Comparison of ENCODE assay signal across 1 cellular context in the genomic region with DNA sequence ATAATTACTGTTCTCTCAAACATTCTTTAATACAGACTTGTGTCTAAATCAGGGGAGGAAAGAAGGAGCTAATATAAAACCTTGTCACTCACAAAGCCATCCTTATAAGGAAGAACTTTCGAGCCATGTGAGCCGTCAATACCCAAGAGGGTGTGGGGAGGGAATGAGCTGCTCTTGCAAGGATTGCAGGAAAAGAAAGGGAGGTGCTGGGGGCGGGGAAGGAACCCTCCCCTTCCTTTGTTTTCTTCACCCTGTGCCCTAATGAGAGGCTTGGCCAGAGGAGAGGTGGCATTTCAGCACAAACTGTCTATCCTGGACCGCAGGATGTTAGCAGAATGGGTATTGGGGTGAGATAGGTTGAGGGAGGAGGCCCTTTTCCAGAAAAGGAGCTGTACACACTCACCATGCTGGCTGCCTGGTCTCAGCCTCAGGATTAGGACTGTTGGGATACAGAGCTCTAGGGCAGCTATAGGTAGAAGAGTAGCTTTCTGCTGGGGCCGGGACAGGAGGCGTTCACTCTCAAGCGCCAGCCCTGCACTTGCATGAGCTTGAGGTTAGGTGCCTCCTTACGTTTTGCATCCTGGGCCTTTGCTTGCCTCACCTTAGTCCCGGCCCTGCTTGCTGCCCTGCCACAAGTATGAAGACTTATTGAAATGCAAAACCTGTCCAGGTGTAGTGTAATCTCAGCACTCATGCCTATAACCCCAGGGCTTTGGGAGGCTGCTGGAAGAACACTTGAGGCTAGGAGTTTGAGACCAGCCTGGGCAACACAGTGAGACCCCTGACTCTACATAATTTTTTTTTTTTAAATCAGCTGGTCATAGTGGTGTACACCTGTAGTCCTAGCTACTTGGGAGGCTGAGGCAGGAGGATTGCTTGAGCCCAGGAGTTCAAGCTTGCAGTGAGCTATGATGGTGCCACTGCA.
TF ChIP-seq lines count a peak whose summit lies in the region.

No MANE protein-coding gene starts in this region.

TF ChIP-seq in GM23338, 12 proteins besides CTCF, POLR2A, EP300 and RAD21 (continued from another document):
- TF ChIP-seq, protein P1, sequence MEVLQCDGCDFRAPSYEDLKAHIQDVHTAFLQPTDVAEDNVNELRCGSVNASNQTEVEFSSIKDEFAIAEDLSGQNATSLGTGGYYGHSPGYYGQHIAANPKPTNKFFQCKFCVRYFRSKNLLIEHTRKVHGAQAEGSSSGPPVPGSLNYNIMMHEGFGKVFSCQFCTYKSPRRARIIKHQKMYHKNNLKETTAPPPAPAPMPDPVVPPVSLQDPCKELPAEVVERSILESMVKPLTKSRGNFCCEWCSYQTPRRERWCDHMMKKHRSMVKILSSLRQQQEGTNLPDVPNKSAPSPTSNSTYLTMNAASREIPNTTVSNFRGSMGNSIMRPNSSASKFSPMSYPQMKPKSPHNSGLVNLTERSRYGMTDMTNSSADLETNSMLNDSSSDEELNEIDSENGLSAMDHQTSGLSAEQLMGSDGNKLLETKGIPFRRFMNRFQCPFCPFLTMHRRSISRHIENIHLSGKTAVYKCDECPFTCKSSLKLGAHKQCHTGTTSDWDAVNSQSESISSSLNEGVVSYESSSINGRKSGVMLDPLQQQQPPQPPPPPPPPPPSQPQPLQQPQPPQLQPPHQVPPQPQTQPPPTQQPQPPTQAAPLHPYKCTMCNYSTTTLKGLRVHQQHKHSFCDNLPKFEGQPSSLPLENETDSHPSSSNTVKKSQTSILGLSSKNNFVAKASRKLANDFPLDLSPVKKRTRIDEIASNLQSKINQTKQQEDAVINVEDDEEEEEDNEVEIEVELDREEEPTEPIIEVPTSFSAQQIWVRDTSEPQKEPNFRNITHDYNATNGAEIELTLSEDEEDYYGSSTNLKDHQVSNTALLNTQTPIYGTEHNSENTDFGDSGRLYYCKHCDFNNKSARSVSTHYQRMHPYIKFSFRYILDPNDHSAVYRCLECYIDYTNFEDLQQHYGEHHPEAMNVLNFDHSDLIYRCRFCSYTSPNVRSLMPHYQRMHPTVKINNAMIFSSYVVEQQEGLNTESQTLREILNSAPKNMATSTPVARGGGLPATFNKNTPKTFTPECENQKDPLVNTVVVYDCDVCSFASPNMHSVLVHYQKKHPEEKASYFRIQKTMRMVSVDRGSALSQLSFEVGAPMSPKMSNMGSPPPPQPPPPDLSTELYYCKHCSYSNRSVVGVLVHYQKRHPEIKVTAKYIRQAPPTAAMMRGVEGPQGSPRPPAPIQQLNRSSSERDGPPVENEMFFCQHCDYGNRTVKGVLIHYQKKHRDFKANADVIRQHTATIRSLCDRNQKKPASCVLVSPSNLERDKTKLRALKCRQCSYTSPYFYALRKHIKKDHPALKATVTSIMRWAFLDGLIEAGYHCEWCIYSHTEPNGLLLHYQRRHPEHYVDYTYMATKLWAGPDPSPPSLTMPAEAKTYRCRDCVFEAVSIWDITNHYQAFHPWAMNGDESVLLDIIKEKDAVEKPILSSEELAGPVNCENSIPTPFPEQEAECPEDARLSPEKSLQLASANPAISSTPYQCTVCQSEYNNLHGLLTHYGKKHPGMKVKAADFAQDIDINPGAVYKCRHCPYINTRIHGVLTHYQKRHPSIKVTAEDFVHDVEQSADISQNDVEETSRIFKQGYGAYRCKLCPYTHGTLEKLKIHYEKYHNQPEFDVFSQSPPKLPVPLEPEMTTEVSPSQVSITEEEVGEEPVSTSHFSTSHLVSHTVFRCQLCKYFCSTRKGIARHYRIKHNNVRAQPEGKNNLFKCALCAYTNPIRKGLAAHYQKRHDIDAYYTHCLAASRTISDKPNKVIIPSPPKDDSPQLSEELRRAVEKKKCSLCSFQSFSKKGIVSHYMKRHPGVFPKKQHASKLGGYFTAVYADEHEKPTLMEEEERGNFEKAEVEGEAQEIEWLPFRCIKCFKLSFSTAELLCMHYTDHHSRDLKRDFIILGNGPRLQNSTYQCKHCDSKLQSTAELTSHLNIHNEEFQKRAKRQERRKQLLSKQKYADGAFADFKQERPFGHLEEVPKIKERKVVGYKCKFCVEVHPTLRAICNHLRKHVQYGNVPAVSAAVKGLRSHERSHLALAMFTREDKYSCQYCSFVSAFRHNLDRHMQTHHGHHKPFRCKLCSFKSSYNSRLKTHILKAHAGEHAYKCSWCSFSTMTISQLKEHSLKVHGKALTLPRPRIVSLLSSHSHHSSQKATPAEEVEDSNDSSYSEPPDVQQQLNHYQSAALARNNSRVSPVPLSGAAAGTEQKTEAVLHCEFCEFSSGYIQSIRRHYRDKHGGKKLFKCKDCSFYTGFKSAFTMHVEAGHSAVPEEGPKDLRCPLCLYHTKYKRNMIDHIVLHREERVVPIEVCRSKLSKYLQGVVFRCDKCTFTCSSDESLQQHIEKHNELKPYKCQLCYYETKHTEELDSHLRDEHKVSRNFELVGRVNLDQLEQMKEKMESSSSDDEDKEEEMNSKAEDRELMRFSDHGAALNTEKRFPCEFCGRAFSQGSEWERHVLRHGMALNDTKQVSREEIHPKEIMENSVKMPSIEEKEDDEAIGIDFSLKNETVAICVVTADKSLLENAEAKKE (CRISPR knock-in tag; IDR thresholded peaks at IDR 0.05) = no peak
- no peak for TF ChIP-seq JUNB (IDR thresholded peaks at IDR 0.05; ENCODE audit: unreplicated experiment)
- TF ChIP-seq POLR2AphosphoS5 (IDR thresholded peaks at IDR 0.05; ENCODE audit: low read depth) = no peak
